Comparison of ENCODE assay signal across 7 cellular contexts in the genomic region with DNA sequence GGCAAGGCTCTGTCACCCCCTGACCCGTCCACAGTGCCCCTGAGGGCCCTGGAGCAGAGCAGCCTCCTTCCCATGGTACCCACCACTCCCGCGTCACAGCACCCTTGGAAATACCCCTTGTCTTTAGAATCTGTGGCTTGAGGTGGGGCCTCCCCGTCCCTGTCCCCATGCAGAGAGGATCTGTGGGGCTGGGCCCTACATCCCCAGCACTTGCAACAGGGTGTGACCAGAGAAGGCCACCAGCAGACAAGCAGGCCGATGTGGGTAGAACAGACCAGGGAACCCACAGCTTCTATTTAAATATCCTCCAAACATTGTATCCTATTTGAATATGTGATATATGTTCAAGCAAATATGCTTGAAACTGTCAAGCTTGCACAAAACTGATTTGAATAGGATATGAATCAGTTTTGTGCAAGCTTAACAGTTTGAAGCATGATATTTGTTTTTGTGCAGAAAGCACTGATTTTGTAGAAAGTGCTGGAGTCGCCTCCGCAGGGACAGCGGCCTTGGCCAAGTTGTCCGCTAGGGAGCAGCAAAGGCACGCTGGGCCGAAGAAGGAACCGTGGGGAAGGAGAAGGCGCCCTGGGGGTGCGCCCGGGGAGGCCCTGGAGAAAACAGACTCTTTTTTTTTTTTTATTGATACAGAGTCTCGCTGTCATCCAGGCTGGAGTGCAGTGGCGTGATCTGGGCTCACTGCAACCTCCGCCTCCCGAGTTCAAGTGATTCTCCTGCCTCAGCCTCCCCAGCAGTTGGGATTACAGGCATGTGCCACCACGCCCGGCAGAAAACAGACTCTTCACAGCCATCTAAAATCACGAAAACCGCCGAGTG. TPM values are rescaled to one million over a fixed set of nuclear protein-coding genes. Genes with fewer than 3 reads are reported as not detected.
DNase-seq lines count a peak whose midpoint lies in the region; ATAC-seq and TF ChIP-seq lines count a peak whose summit lies in the region.

No MANE protein-coding gene starts in this region.

- no peak for TF ChIP-seq EP300 in stomach (IDR thresholded peaks at IDR 0.05)

- in situ Hi-C loops in astrocyte of the spinal cord (cut with HindIII; ENCODE audit: low sequenced_read_pairs): no loop called here

- no peak overlapping the region for H3K4me2 ChIP-seq in DND-41 (ENCODE audit: insufficient read depth, low read length)

- DNase-seq in DND-41 (no peak), NOMO-1 treated with dmso at 0.1 percent for 144 hours (lab: John Stamatoyannopoulos, UW; ENCODE audit: unreplicated experiment) (peak; percentile 38), astrocyte of the spinal cord (ENCODE audit: low read depth, low spot score) (peak; percentile 28), left lung (peak in 1 of 2 donors; percentile 82), stomach (peak; percentile 43), NCI-H1048 (lab: John Stamatoyannopoulos, UW) (no peak)

- TF ChIP-seq CTCF in DND-41 (IDR thresholded peaks at IDR 0.05; ENCODE audit: borderline replicate concordance, extremely low read depth, low read length, poor library complexity, severe bottlenecking) (no peak), astrocyte of the spinal cord (IDR thresholded peaks at IDR 0.05; ENCODE audit: low read depth, low read length) (peak; percentile 87), left lung (IDR thresholded peaks at IDR 0.05) (peak; percentile 62 to 74), stomach (IDR thresholded peaks at IDR 0.05) (peak in 5 of 7 experiments; percentile 15 to 64 (median 43))

- 48 to 64% (median 49%) methylated on average over 24 of the region's 24 CpGs for WGBS in stomach, 5 donors

- H3K4me1 ChIP-seq in DND-41 (ENCODE audit: insufficient read depth, low read length) (no peaks in the 10 kb centered on the region), left lung (peaks cover 3 to 12% of the 10 kb centered on the region in 2 donors), stomach (peaks cover 6 to 19% (median 18%) of the 10 kb centered on the region in 4 donors)

- H3K27me3 ChIP-seq in DND-41 (ENCODE audit: insufficient read depth, low read length, poor library complexity) (peaks cover 4% of the 10 kb centered on the region), left lung (peaks cover 19 to 80% of the 10 kb centered on the region in 2 donors), stomach (peaks cover 3 to 68% (median 34%) of the 10 kb centered on the region in 3 donors)

- H4K20me1 ChIP-seq in DND-41 (ENCODE audit: insufficient read depth, low read length): no peaks in the 10 kb centered on the region; the same call in 1 of the 2 replicates

- no peaks in the 10 kb centered on the region for H3K36me3 ChIP-seq in DND-41 (ENCODE audit: insufficient read depth, low read length)
- H3K36me3 ChIP-seq in left lung: no peaks in the 10 kb centered on the region
- no peaks in the 10 kb centered on the region for H3K36me3 ChIP-seq in stomach

- H3K79me2 ChIP-seq in DND-41 (ENCODE audit: insufficient read depth, low read length): no peaks in the 10 kb centered on the region

- no peak overlapping the region for H2AFZ ChIP-seq in DND-41 (ENCODE audit: low read depth, low read length)

- H3K4me3 ChIP-seq in DND-41 (ENCODE audit: low read depth in 1 of 2, low read length in 2 of 2): no peak overlapping the region
- H3K4me3 ChIP-seq in astrocyte of the spinal cord (ENCODE audit: low read depth, low read length): no peak overlapping the region
- H3K4me3 ChIP-seq in left lung: no peak overlapping the region
- H3K4me3 ChIP-seq in stomach: no peak overlapping the region

- H3K9me3 ChIP-seq in DND-41 (ENCODE audit: insufficient read depth, low read length, severe bottlenecking) (no peaks in the 10 kb centered on the region), left lung (no peaks in the 10 kb centered on the region), stomach (no peaks in the 10 kb centered on the region)

- ATAC-seq in DND-41 (ENCODE audit: insufficient read depth, low read depth): peak; percentile 22; the same call in 1 of the 3 replicates
- ATAC-seq in GM21515 (IDR thresholded peaks at IDR 0.05; ENCODE audit: unreplicated experiment): peak; percentile 71
- peak; percentile 67 for ATAC-seq in left lung

- no peak for TF ChIP-seq POLR2A in stomach (IDR thresholded peaks at IDR 0.05)

- H3K9ac ChIP-seq in DND-41 (ENCODE audit: low read depth, low read length): no peak overlapping the region

- H3K27ac ChIP-seq in DND-41 (ENCODE audit: low read length) (no peak overlapping the region), left lung (no peak overlapping the region), stomach (no peak overlapping the region)

- intact Hi-C loops in left lung (cut with DNase I): loop anchor here in 1 of 2 donors (10.0 kb wide), 1 partner anchor 185 kb away; no protein-coding TSS in a partner anchor
- intact Hi-C loops in stomach (cut with DNase I; ENCODE audit: low total_unique reads): loop anchor here (10.0 kb wide), 1 partner anchor 185 kb away; no protein-coding TSS in a partner anchor

RNA-seq across cellular contexts. Expression of a gene that starts 2.2 kb away (rescaled TPM):
- 1 to 10 TPM; 1.2 to 4.1 TPM for total RNA-seq in left lung
- total RNA-seq in stomach: 1 to 10 TPM in 2 of 5 donors, under 1 TPM in 2, not detected in 1; under 0.01 to 2.3 (median 0.97) TPM
- polyA plus RNA-seq in stomach: 1 to 10 TPM in 2 of 3 donors, under 1 TPM in 1; 0.50 to 5.8 (median 2.5) TPM

Comparison
In these comparisons a context has a peak if more than half of its experiments do, and no peak if none do; other contexts are left out.
1. DNase-seq: peak in NOMO-1 treated with dmso at 0.1 percent for 144 hours (single experiment), astrocyte of the spinal cord (single experiment) and stomach (single experiment); none in DND-41 (single experiment) and NCI-H1048 (single experiment).
2. Peak in every context shown above with its lines, with median percentiles within 50 percentile points of each other: ATAC-seq.